12 cellular contexts compared by ENCODE assay signal in the genomic region with DNA sequence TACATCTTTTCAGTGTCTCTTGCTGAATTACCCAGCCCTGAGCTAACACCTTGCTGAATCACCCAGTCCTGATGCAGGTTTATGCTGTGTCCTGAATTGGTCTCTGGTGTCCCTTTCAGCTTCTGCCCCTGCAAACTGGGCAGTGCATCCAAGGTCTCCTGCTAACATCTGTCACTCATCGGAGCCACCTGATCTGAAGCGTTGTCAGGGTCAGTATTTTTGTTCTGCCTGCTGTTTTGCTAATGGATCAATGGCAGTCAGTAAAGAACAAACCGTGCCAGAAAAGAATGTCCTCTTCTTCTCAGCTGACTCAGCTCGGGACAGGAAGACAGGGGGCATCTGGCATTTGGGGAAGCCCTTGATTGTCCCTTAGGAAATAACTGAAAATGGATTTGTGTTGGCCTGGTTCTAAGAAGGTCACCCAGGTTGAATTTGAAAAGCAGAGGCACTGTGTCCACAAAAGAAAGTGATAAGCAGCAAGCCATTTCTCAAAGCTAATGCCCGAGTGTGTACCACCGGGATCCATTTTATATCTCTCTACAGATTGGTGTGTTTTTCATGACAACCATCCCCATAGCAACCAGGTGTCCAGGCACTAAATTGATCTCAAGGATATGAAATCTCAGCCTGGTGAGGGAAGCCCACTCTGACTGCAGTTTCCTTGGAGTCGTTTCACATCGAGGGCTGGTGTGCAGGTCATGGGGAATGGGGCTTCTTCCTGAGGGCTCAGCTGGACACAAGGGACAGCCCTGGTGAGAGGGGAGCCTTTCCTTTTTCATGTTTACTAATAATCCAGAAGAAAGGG.
DNase-seq lines count a peak whose midpoint lies in the region; ATAC-seq and TF ChIP-seq lines count a peak whose summit lies in the region.
"Had no signal": no experiment of that assay in that cellular context is flagged by ENCODE, and none has a peak within 500 bp of the region (broad histone marks: within the 10 kb centered on the region; RNA-seq: fewer than 3 reads in every experiment).

No MANE protein-coding gene starts in this region.

- H3K9ac ChIP-seq in mammary epithelial cell (ENCODE audit: insufficient read depth, low read length) (no peak overlapping the region), neuronal stem cell (ENCODE audit: low read depth, low read length, poor library complexity) (no peak overlapping the region)

- H3K4me2 ChIP-seq in mammary epithelial cell (ENCODE audit: insufficient read depth, low read depth, low read length) (no peak overlapping the region), neuronal stem cell (ENCODE audit: insufficient read depth, low read length, poor library complexity, severe bottlenecking) (no peak overlapping the region)

- H3K79me1 ChIP-seq in neuronal stem cell (ENCODE audit: low read depth, low read length): no peaks in the 10 kb centered on the region

- no peaks in the 10 kb centered on the region for H3K27me3 Mint-ChIP-seq in MCF 10A (ENCODE audit: insufficient read depth, unreplicated experiment)

- H3K14ac ChIP-seq in neuronal stem cell (ENCODE audit: low read length): no peak overlapping the region

- no peak overlapping the region for H4K91ac ChIP-seq in neuronal stem cell (ENCODE audit: low read depth, low read length, poor library complexity)

- in situ Hi-C loops in mammary epithelial cell (cut with MboI; ENCODE audit: low sequenced_read_pairs in 2 of 2): loop anchor here (5.0 to 10.0 kb wide), 7 partner anchors 62 to 365 kb away; a partner anchor contains a TSS

- no peak for TF ChIP-seq CTCF in MCF 10A (IDR thresholded peaks at IDR 0.05; ENCODE audit: unreplicated experiment)
- no peak for TF ChIP-seq CTCF in mammary epithelial cell (conservative IDR thresholded peaks at IDR 0.05 in 1 of 2, IDR thresholded peaks at IDR 0.05 in 1 of 2; ENCODE audit: extremely low read depth in 1 of 2, insufficient read depth in 1 of 2, low read depth in 1 of 2, low read length in 2 of 2)
- TF ChIP-seq CTCF in upper lobe of right lung (IDR thresholded peaks at IDR 0.05): no peak

- H2BK120ac ChIP-seq in neuronal stem cell (ENCODE audit: low read depth, low read length): no peak overlapping the region

- H3K9me3 ChIP-seq in mammary epithelial cell (replicated peaks; ENCODE audit: insufficient read depth, low read length) (no peaks in the 10 kb centered on the region), esophagus (ENCODE audit: control insufficient read depth in 2 of 2, insufficient read depth in 1 of 2, low read depth in 1 of 2, low read length in 1 of 2) (no peaks in the 10 kb centered on the region), neuronal stem cell (replicated peaks in 1 of 2; ENCODE audit: control insufficient read depth in 2 of 2, insufficient read depth in 1 of 2, low read depth in 1 of 2, low read length in 2 of 2) (no peaks in the 10 kb centered on the region), upper lobe of right lung (no peaks in the 10 kb centered on the region)

- H3K9me3 Mint-ChIP-seq in MCF 10A (ENCODE audit: unreplicated experiment): no peaks in the 10 kb centered on the region
- H3K9me3 Mint-ChIP-seq: stimulated activated effector memory CD8-positive, alpha-beta T cell treated with anti-CD3 and anti-CD28 coated beads, Interleukin-12 subunit alpha, Interleukin-12 subunit beta, amount 100 ng/mL, for 72 hours had no signal

- H4K20me1 ChIP-seq in mammary epithelial cell (ENCODE audit: insufficient read depth, low read length): no peaks in the 10 kb centered on the region

- H3K4me3 Mint-ChIP-seq in MCF 10A (ENCODE audit: unreplicated experiment): no peak overlapping the region
- H3K4me3 Mint-ChIP-seq: stimulated activated effector memory CD8-positive, alpha-beta T cell treated with anti-CD3 and anti-CD28 coated beads, Interleukin-12 subunit alpha, Interleukin-12 subunit beta, amount 100 ng/mL, for 72 hours had no signal

- no peaks in the 10 kb centered on the region for H3K79me2 ChIP-seq in mammary epithelial cell (ENCODE audit: insufficient read depth, low read length)

- no peak overlapping the region for H3K18ac ChIP-seq in neuronal stem cell (ENCODE audit: low read length)

- intact Hi-C loops in MCF 10A (cut with micrococcal nuclease): no loop called here
- intact Hi-C loops in mammary epithelial cell (cut with micrococcal nuclease): loop anchor here (5.0 kb wide), 1 partner anchor 177 kb away; no protein-coding TSS in a partner anchor
- intact Hi-C loops in upper lobe of right lung (cut with DNase I): loop anchor here (5.0 to 10.0 kb wide), 2 partner anchors 107 to 355 kb away; a partner anchor contains a TSS

- no peaks in the 10 kb centered on the region for H3K36me3 ChIP-seq in mammary epithelial cell (ENCODE audit: insufficient read depth, low read length)
- no peaks in the 10 kb centered on the region for H3K36me3 ChIP-seq in esophagus (ENCODE audit: control insufficient read depth in 2 of 2, insufficient read depth in 2 of 2, low read length in 1 of 2)
- H3K36me3 ChIP-seq in neuronal stem cell (replicated peaks in 1 of 2; ENCODE audit: control insufficient read depth in 2 of 2, insufficient read depth in 2 of 2, low read length in 2 of 2): no peaks in the 10 kb centered on the region
- no peaks in the 10 kb centered on the region for H3K36me3 ChIP-seq in upper lobe of right lung

- BruUV-seq in MCF 10A (replicated peaks; lab: Mats Ljungman, UMichigan) (no TSS peak), mammary epithelial cell (replicated peaks; lab: Mats Ljungman, UMichigan) (no TSS peak)

- CTCF ChIA-PET in MCF 10A (lab: Yijun Ruan, JAX) (interaction anchor here (0.5 to 8.3 kb wide), 12 partner anchors 16 to 600 kb away, joined by 3 to 76 read pairs (median 4); a partner anchor contains a TSS), mammary epithelial cell (lab: Charles Lee; ENCODE audit: low non-redundant PET) (no interaction called here)

- 81% methylated on average over 8 of the region's 8 CpGs for WGBS in mammary epithelial cell (ENCODE audit: low coverage, missing lambda C conversion rate)
- 63 to 75% methylated on average over 8 of the region's 8 CpGs for WGBS in esophagus, 2 donors
- no CpG with 5 or more reads among the region's 8 CpGs for WGBS in neuronal stem cell (ENCODE audit: extremely low coverage in 2 of 2, insufficient read length in 2 of 2, insufficient replicate concordance in 1 of 2), 2 donors

- no peak overlapping the region for H2BK5ac ChIP-seq in neuronal stem cell (ENCODE audit: low read length)

- dilution Hi-C loops in mammary epithelial cell (cut with HindIII; ENCODE audit: low sequenced_read_pairs): loop anchor here (5.0 kb wide), 1 partner anchor 62 kb away; no protein-coding TSS in a partner anchor

- POLR2A ChIA-PET in MCF 10A (lab: Yijun Ruan, JAX): interaction anchor here (0.7 to 12.7 kb wide), 6 partner anchors 26 to 303 kb away, joined by 3 to 563 read pairs (median 4); a partner anchor contains a TSS

- H3K4me3 ChIP-seq in mammary epithelial cell (replicated peaks in 1 of 3; ENCODE audit: insufficient read depth in 1 of 3, low read depth in 2 of 3, low read length in 3 of 3): no peak overlapping the region
- no peak overlapping the region for H3K4me3 ChIP-seq in esophagus (ENCODE audit: low read depth in 1 of 2, low read length in 2 of 2)
- no peak overlapping the region for H3K4me3 ChIP-seq in neuronal stem cell (ENCODE audit: low read length in 2 of 2)
- no peak overlapping the region for H3K4me3 ChIP-seq in upper lobe of right lung

- H4K8ac ChIP-seq in neuronal stem cell (ENCODE audit: low read depth, low read length): no peak overlapping the region

- no peak overlapping the region for H2BK12ac ChIP-seq in neuronal stem cell (ENCODE audit: low read length)

- no peak overlapping the region for H2AK5ac ChIP-seq in neuronal stem cell (ENCODE audit: low read depth, low read length)

- no peaks in the 10 kb centered on the region for H3K36me3 Mint-ChIP-seq in MCF 10A (ENCODE audit: insufficient read depth, unreplicated experiment)

- H3K4ac ChIP-seq in neuronal stem cell (ENCODE audit: low read length): no peak overlapping the region

- peak overlapping the region; percentile 49 for H3K27ac Mint-ChIP-seq in MCF 10A (ENCODE audit: low read depth, unreplicated experiment)
- H3K27ac Mint-ChIP-seq: stimulated activated effector memory CD8-positive, alpha-beta T cell treated with anti-CD3 and anti-CD28 coated beads, Interleukin-12 subunit alpha, Interleukin-12 subunit beta, amount 100 ng/mL, for 72 hours had no signal

- no peak overlapping the region for H2AFZ ChIP-seq in mammary epithelial cell (ENCODE audit: low read depth, low read length)
- H2AFZ ChIP-seq in neuronal stem cell (ENCODE audit: low read length): peak overlapping the region; percentile 3

- no peak overlapping the region for H2BK15ac ChIP-seq in neuronal stem cell (ENCODE audit: low read length)

- H3K23ac ChIP-seq in neuronal stem cell (ENCODE audit: low read depth, low read length, poor library complexity): no peak overlapping the region

- peaks cover 38% of the 10 kb centered on the region for H3K4me1 ChIP-seq in mammary epithelial cell (ENCODE audit: insufficient read depth, low read length)
- H3K4me1 ChIP-seq in esophagus (ENCODE audit: control insufficient read depth in 2 of 2, insufficient read depth in 2 of 2, low read length in 1 of 2): peaks cover 7 to 20% of the 10 kb centered on the region in 2 donors
- H3K4me1 ChIP-seq in neuronal stem cell (ENCODE audit: control insufficient read depth in 2 of 2, insufficient read depth in 1 of 2, low read depth in 1 of 2, low read length in 2 of 2): peaks cover 22 to 46% of the 10 kb centered on the region in 2 donors
- peaks cover 81% of the 10 kb centered on the region for H3K4me1 ChIP-seq in upper lobe of right lung

- H3K27me3 ChIP-seq in mammary epithelial cell (ENCODE audit: insufficient read depth, low read length): no peaks in the 10 kb centered on the region
- H3K27me3 ChIP-seq in esophagus (ENCODE audit: control insufficient read depth in 1 of 2, insufficient read depth in 2 of 2, low read length in 2 of 2): no peaks in the 10 kb centered on the region
- no peaks in the 10 kb centered on the region for H3K27me3 ChIP-seq in neuronal stem cell (ENCODE audit: control insufficient read depth in 3 of 3, insufficient read depth in 3 of 3, low read depth in 1 of 3, low read length in 3 of 3)
- no peaks in the 10 kb centered on the region for H3K27me3 ChIP-seq in upper lobe of right lung

- H3K27ac ChIP-seq in mammary epithelial cell (ENCODE audit: insufficient read depth, low read depth, low read length) (no peak overlapping the region), esophagus (ENCODE audit: low read depth in 2 of 2, low read length in 1 of 2) (peak overlapping the region; percentile 99 to 100), neuronal stem cell (replicated peaks; ENCODE audit: low read length) (no peak overlapping the region), upper lobe of right lung (peak overlapping the region; percentile 99)

- ATAC-seq in upper lobe of right lung (no peak), HG02763 (IDR thresholded peaks at IDR 0.05; ENCODE audit: unreplicated experiment) (no peak), GM19397 (IDR thresholded peaks at IDR 0.05; ENCODE audit: unreplicated experiment) (no peak)
- ATAC-seq: left colon; stimulated activated effector memory CD8-positive, alpha-beta T cell treated with anti-CD3 and anti-CD28 coated beads, Interleukin-12 subunit alpha, Interleukin-12 subunit beta, amount 100 ng/mL, for 72 hours had no signal

- peaks cover 53% of the 10 kb centered on the region for H3K4me1 Mint-ChIP-seq in MCF 10A (ENCODE audit: insufficient read depth, unreplicated experiment)

- DNase-seq in MCF 10A (ENCODE audit: unreplicated experiment): no peak
- no peak for DNase-seq in mammary epithelial cell
- DNase-seq in neuronal stem cell (ENCODE audit: low spot score): no peak
- no peak for DNase-seq in upper lobe of right lung
- DNase-seq in iPS-NIHi11 (ENCODE audit: low spot score): no peak
- DNase-seq: KBM-7; left colon; stimulated activated CD4-positive, alpha-beta T cell treated with anti-CD3 and anti-CD28 coated beads, Interleukin-12 subunit alpha, Interleukin-12 subunit beta, amount 100 ng/mL, for 4 hours had no signal

Comparison
In these comparisons a context has a peak if more than half of its experiments do, and no peak if none do; other contexts are left out.
1. H3K27ac ChIP-seq: peak in esophagus (2 of 2) and upper lobe of right lung (single experiment); none in mammary epithelial cell (single experiment) and neuronal stem cell (single experiment).